33 cellular contexts compared by ENCODE assay signal in the genomic region with DNA sequence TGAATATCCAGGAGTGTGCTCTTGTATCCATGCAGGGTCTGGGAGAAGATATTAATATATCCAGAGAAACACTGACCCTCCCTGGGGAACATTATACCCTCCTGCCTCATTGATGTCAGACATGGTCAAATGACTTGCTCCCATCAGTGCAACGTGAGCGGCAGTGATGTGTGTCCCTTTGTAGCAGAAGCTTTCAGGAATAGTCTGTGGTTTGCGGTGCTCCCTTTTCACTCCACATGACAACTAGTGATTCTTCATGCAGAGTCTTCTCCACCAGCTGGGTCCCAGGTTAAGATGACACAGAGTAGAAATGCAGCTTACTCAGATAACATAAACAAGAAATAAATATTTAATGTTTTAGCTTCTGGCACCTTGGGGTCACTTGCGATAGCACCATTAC. TPM values are rescaled to one million over a fixed set of nuclear protein-coding genes. Genes with fewer than 3 reads are reported as not detected.
"Had no signal": no experiment of that assay in that cellular context is flagged by ENCODE, and none has a peak within 500 bp of the region (broad histone marks: within the 10 kb centered on the region; RNA-seq: fewer than 3 reads in every experiment).

No MANE protein-coding gene starts in this region.

- H3K4me3 ChIP-seq: esophagus squamous epithelium, heart right ventricle, left lung, mucosa of descending colon, neural progenitor cell, prostate gland, skin epidermis, spleen, thoracic aorta, tibial nerve, upper lobe of left lung, uterus had no signal

- H3K9ac ChIP-seq: neural progenitor cell had no signal

- ATAC-seq: effector memory CD8-positive, alpha-beta T cell; heart right ventricle; left cardiac atrium; left lung; naive thymus-derived CD4-positive, alpha-beta T cell; right cardiac atrium; stimulated activated memory B cell treated with anti-CD40 and anti-IgM and Interleukin-4, amounts not matched to agents 10 μg/mL and 1 μg/mL and 100 μg/mL, for 72 hours had no signal

- H3K27ac ChIP-seq: esophagus squamous epithelium, heart right ventricle, neural progenitor cell, prostate gland, skin epidermis, thoracic aorta, tibial nerve, upper lobe of left lung, uterus had no signal

- DNase-seq: cortex of kidney; effector memory CD8-positive, alpha-beta T cell; erythroblast; esophagus squamous epithelium; foreskin melanocyte; glutamatergic neuron; heart right ventricle; hippocampal formation; left cardiac atrium; left lung; mesenchymal stem cell; mucosa of descending colon; naive thymus-derived CD4-positive, alpha-beta T cell; nucleus accumbens; right cardiac atrium; spleen; stimulated activated CD4-positive, alpha-beta T cell treated with anti-CD3 and anti-CD28 coated beads, Interleukin-4, amount 100 ng/mL, for 4 hours; upper lobe of left lung; uterus had no signal

- H3K4me2 ChIP-seq: neural progenitor cell had no signal

- H2AFZ ChIP-seq: neural progenitor cell had no signal

- H3K9me3 ChIP-seq: esophagus squamous epithelium, heart right ventricle, left lung, mucosa of descending colon, prostate gland, spleen, thoracic aorta, tibial nerve, upper lobe of left lung, uterus had no signal

- H3K36me3 ChIP-seq: esophagus squamous epithelium, heart right ventricle, left lung, neural progenitor cell, prostate gland, spleen, thoracic aorta, tibial nerve, upper lobe of left lung, uterus had no signal

- H3K4me1 ChIP-seq: esophagus squamous epithelium, neural progenitor cell, prostate gland, tibial nerve, upper lobe of left lung, uterus had no signal

- FAIRE-seq: endometrium, islet of Langerhans had no signal

- H3K27me3 ChIP-seq: esophagus squamous epithelium, neural progenitor cell, spleen, tibial nerve, upper lobe of left lung, uterus had no signal

RNA-seq across cellular contexts. Expression of a gene that starts 31.9 kb away (rescaled TPM):
- total RNA-seq: dermis microvascular lymphatic vessel endothelial cell; esophagus squamous epithelium; heart right ventricle; kidney epithelial cell; left cardiac atrium; left lung; lower leg skin; lung microvascular endothelial cell; mesothelial cell of epicardium; naive thymus-derived CD4-positive, alpha-beta T cell; osteocyte; prostate gland; right cardiac atrium; thoracic aorta; tibial nerve; upper lobe of left lung; uterus had no signal
- polyA plus RNA-seq: heart right ventricle; naive thymus-derived CD4-positive, alpha-beta T cell; right cardiac atrium had no signal
